ENCODE assay signal across 10 cellular contexts in genomic region chr22:39574779-39575551, GRCh38. TPM values are rescaled to one million over a fixed set of nuclear protein-coding genes. Genes with fewer than 3 reads are reported as not detected.
DNase-seq lines count a peak whose midpoint lies in the region; ATAC-seq and TF ChIP-seq lines count a peak whose summit lies in the region.
"Had no signal": no experiment of that assay in that cellular context is flagged by ENCODE, and none has a peak within 500 bp of the region (broad histone marks: within the 10 kb centered on the region; RNA-seq: fewer than 3 reads in every experiment).

No MANE protein-coding gene starts in this region.

- H3K27ac ChIP-seq in SJSA1 = no peak overlapping the region

- TF ChIP-seq CTCF in fibroblast of mammary gland (conservative IDR thresholded peaks at IDR 0.05; ENCODE audit: control insufficient read depth, insufficient read depth, low read depth, low read length) = no peak

- H3K4me3 Mint-ChIP-seq in T-helper 17 cell = no peak overlapping the region
- H3K4me3 Mint-ChIP-seq: T-helper 2 cell treated with Interferon-gamma antibody and Interleukin-4, amounts not matched to agents 5 μg/mL and 100 μg/mL, for 36 hours had no signal

- H3K9me3 ChIP-seq in SJSA1 (replicated peaks) (no peaks in the 10 kb centered on the region), T-helper 17 cell (ENCODE audit: control insufficient read depth, low read length, poor library complexity, severe bottlenecking) (no peaks in the 10 kb centered on the region)

- peaks cover 6% of the 10 kb centered on the region for H3K4me1 Mint-ChIP-seq in T-helper 17 cell

- H3K4me3 ChIP-seq in SJSA1 (no peak overlapping the region), fibroblast of mammary gland (ENCODE audit: control insufficient read depth, low read depth, low read length) (no peak overlapping the region)

- peaks cover 13% of the 10 kb centered on the region for H3K4me1 ChIP-seq in SJSA1 (replicated peaks)

- DNase-seq in H4 (ENCODE audit: low spot score) (peak; percentile 55), SJSA1 (ENCODE audit: low read depth in 1 of 2, low spot score in 2 of 2) (peak; percentile 73 to 93), fibroblast of mammary gland (ENCODE audit: low read depth) (peak; percentile 93), smooth muscle cell of the brain vasculature (ENCODE audit: low read depth, low spot score) (peak; percentile 83), T-helper 17 cell (no peak)
- DNase-seq: midbrain had no signal

- ATAC-seq in GM18505 (IDR thresholded peaks at IDR 0.05; ENCODE audit: unreplicated experiment) (no peak), T-helper 17 cell (no peak), HG03175 (IDR thresholded peaks at IDR 0.05; ENCODE audit: unreplicated experiment) (no peak)

- H3K27me3 Mint-ChIP-seq in T-helper 17 cell = no peaks in the 10 kb centered on the region

- H3K36me3 Mint-ChIP-seq in T-helper 17 cell (ENCODE audit: low read depth) = no peaks in the 10 kb centered on the region

- no peaks in the 10 kb centered on the region for H3K36me3 ChIP-seq in SJSA1

- H3K27me3 ChIP-seq in SJSA1 (replicated peaks) = no peaks in the 10 kb centered on the region

- H3K27ac Mint-ChIP-seq in T-helper 17 cell = no peak overlapping the region
- H3K27ac Mint-ChIP-seq: activated T-helper 2 cell treated with anti-CD3 and anti-CD28 coated beads, Interferon-gamma antibody, Interleukin-2, Interleukin-4, amounts not matched to agents 10 μg/mL and 5 μg/mL and 100 μg/mL, durations not matched to agents 14 hours and 24 hours and 36 hours; T-helper 2 cell treated with Interferon-gamma antibody and Interleukin-4, amounts not matched to agents 5 μg/mL and 100 μg/mL, for 36 hours had no signal

- TF ChIP-seq POLR2A in GM18505 (IDR thresholded peaks at IDR 0.05; ENCODE audit: borderline replicate concordance, extremely low read depth, insufficient read depth, insufficient read length) = no peak

RNA-seq across cellular contexts. Expression of gene CACNA1I, which starts 4.4 kb away (rescaled TPM):
- total RNA-seq in H4 (2014; rRNA removed; shearing (Covaris generic)) = 0.19 TPM in 1 of 2 replicates, not detected in the other
- 0.03 TPM in 1 of 2 replicates, not detected in the other for total RNA-seq in SJSA1 (2014; rRNA removed; shearing (Covaris generic))
- total RNA-seq in T-helper 17 cell = 10 to 100 TPM; 20.3 to 27.9 TPM

RNA-seq across cellular contexts. Expression of gene RPS19BP1, which starts 42.4 kb away (rescaled TPM):
- 92.5 and 123 TPM in 2 replicates for total RNA-seq in H4 (2014; rRNA removed; shearing (Covaris generic))
- 177 and 263 TPM in 2 replicates for total RNA-seq in SJSA1 (2014; rRNA removed; shearing (Covaris generic))
- total RNA-seq in T-helper 17 cell = 10 to 100 TPM; 42.6 to 47.3 TPM

RNA-seq across cellular contexts. Expression of gene ATF4, which starts 54.6 kb away (rescaled TPM):
- 379 and 444 TPM in 2 replicates for total RNA-seq in H4 (2014; rRNA removed; shearing (Covaris generic))
- total RNA-seq in SJSA1 (2014; rRNA removed; shearing (Covaris generic)) = 225 and 281 TPM in 2 replicates
- total RNA-seq in T-helper 17 cell = 100 to 1,000 TPM; 260 to 333 TPM

Comparison
In these comparisons a context has a peak if more than half of its experiments do, and no peak if none do; other contexts are left out.
1. DNase-seq: peak in H4 (single experiment), SJSA1 (2 of 2), fibroblast of mammary gland (single experiment) and smooth muscle cell of the brain vasculature (single experiment); none in T-helper 17 cell (0 of 3).
2. RNA of gene CACNA1I, which starts 4.4 kb away (total RNA-seq): 20.3 to 27.9 TPM in T-helper 17 cell; 0.19 TPM in H4 and 0.03 TPM in SJSA1; every median in the first group is over 10 times any median in the second.